1 cellular context compared by ENCODE assay signal in genomic region chr6:50864601-50865000, GRCh38.
TF ChIP-seq lines count a peak whose summit lies in the region.

No MANE protein-coding gene starts in this region.

TF ChIP-seq in H1, 55 proteins besides CTCF, POLR2A, EP300 and RAD21:
- TF ChIP-seq BRCA1 (IDR thresholded peaks at IDR 0.05; ENCODE audit: low read depth, low read length) (no peak), CEBPB (IDR thresholded peaks at IDR 0.05; ENCODE audit: low read depth, low read length) (peak; percentile 55)
TF ChIP-seq in H1: peak in this region for 1.
